In the genomic region with DNA sequence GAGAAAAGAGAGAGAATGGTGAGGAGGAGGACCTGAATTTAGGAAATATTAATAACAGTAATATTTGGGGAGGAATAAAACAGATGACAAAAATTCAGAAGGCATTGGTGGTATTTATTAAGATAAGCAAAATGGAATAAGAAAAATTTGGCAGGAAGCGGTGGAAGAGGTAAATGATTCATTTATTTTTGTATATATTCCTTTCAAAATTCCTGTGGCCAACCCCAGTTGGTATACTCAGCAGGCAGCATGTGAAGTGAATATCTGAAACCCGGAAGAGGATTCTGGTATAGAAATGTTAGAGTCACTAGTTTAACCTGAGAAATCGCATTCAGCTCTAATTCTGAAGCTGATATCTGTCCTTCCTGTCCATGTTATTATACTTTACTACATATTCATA, we compare ENCODE assay signal across 17 cellular contexts.
A peak's percentile ranks its signal among the peaks of the same experiment; 100 is the strongest.
DNase-seq lines count a peak whose midpoint lies in the region; ATAC-seq and TF ChIP-seq lines count a peak whose summit lies in the region.
"Had no signal": no experiment of that assay in that cellular context is flagged by ENCODE, and none has a peak within 500 bp of the region (broad histone marks: within the 10 kb centered on the region; RNA-seq: fewer than 3 reads in every experiment).

No MANE protein-coding gene starts in this region.

- no peaks in the 10 kb centered on the region for H3K27me3 Mint-ChIP-seq in MCF 10A (ENCODE audit: insufficient read depth, unreplicated experiment)
- H3K27me3 Mint-ChIP-seq: CD4-positive, alpha-beta T cell had no signal

- DNase-seq in GM03348 (ENCODE audit: low spot score) (peak; percentile 4), MG63 (peak; percentile 5), choroid plexus epithelial cell (ENCODE audit: low read depth) (peak; percentile 71), MCF 10A (ENCODE audit: unreplicated experiment) (no peak), mesenchymal stem cell (no peak), 8988T (no peak)
- DNase-seq: ACHN; BE2C; CD4-positive, alpha-beta T cell; DMS79; GDM1; NCI-H1417 treated with DMSO at 0.1 percent for 48 hours; NCI-H1930; NCI-H446; NK-92 treated with Interleukin-12 subunit alpha and Interleukin-12 subunit beta, amount 100 ng/mL, for 24 hours; SHP77 treated with DMSO at 0.1 percent for 48 hours had no signal

- no peak overlapping the region for H3K9ac ChIP-seq in mesenchymal stem cell (ENCODE audit: low read length)

- no TSS peak for BruUV-seq in MCF 10A (replicated peaks; lab: Mats Ljungman, UMichigan)

- no peak overlapping the region for H4K91ac ChIP-seq in mesenchymal stem cell (ENCODE audit: low read length)

- no peak overlapping the region for H3K27ac ChIP-seq in mesenchymal stem cell (ENCODE audit: low read length, poor library complexity, severe bottlenecking)

- H2BK120ac ChIP-seq in mesenchymal stem cell (ENCODE audit: low read depth, low read length), result no peak overlapping the region

- H3K9me3 ChIP-seq in MG63, result no peaks in the 10 kb centered on the region; the same call in 1 of the 2 replicates
- peaks cover 17% of the 10 kb centered on the region for H3K9me3 ChIP-seq in mesenchymal stem cell (ENCODE audit: control insufficient read depth, low read length)
- H3K9me3 ChIP-seq: BE2C had no signal

- H4K8ac ChIP-seq in mesenchymal stem cell (ENCODE audit: low read length), result no peak overlapping the region

- no peaks in the 10 kb centered on the region for H3K9me3 Mint-ChIP-seq in MCF 10A (ENCODE audit: unreplicated experiment)

- no peak overlapping the region for H3K4me3 Mint-ChIP-seq in MCF 10A (ENCODE audit: unreplicated experiment)
- H3K4me3 Mint-ChIP-seq: CD4-positive, alpha-beta T cell had no signal

- H3K4me2 ChIP-seq in mesenchymal stem cell (ENCODE audit: low read length, poor library complexity, severe bottlenecking), result no peak overlapping the region

- no peak overlapping the region for H2BK12ac ChIP-seq in mesenchymal stem cell (ENCODE audit: low read length in 2 of 2)

- POLR2A ChIA-PET in MCF 10A (lab: Yijun Ruan, JAX), result interaction anchor here (0.6 kb wide), 1 partner anchor 108 kb away, joined by 3 read pairs; no protein-coding TSS in a partner anchor

- no peaks in the 10 kb centered on the region for H3K4me1 Mint-ChIP-seq in MCF 10A (ENCODE audit: insufficient read depth, unreplicated experiment)

- H3K4me3 ChIP-seq in MG63, result no peak overlapping the region
- no peak overlapping the region for H3K4me3 ChIP-seq in choroid plexus epithelial cell (ENCODE audit: low read depth, low read length)
- no peak overlapping the region for H3K4me3 ChIP-seq in mesenchymal stem cell (ENCODE audit: insufficient read depth in 1 of 2, low read depth in 1 of 2, low read length in 2 of 2)

- H3K18ac ChIP-seq in mesenchymal stem cell (ENCODE audit: low read depth in 1 of 2, low read length in 2 of 2), result no peak overlapping the region

- TF ChIP-seq CTCF in choroid plexus epithelial cell (conservative IDR thresholded peaks at IDR 0.05; ENCODE audit: low read depth, low read length) (no peak), MCF 10A (IDR thresholded peaks at IDR 0.05; ENCODE audit: unreplicated experiment) (no peak)

- no peaks in the 10 kb centered on the region for H3K79me1 ChIP-seq in mesenchymal stem cell (replicated peaks; ENCODE audit: low read length, poor library complexity, severe bottlenecking)

- H3K27ac Mint-ChIP-seq in MCF 10A (ENCODE audit: low read depth, unreplicated experiment), result no peak overlapping the region
- H3K27ac Mint-ChIP-seq: CD4-positive, alpha-beta T cell had no signal

- H3K4me1 ChIP-seq in mesenchymal stem cell (ENCODE audit: control insufficient read depth, insufficient read depth, low read depth, low read length), result no peaks in the 10 kb centered on the region
- H3K4me1 ChIP-seq: BE2C had no signal

- H3K4ac ChIP-seq in mesenchymal stem cell (ENCODE audit: low read depth in 1 of 2, low read length in 2 of 2), result no peak overlapping the region

- no peak overlapping the region for H2AK5ac ChIP-seq in mesenchymal stem cell (ENCODE audit: low read length, severe bottlenecking)

- no peak for ATAC-seq in SK-N-SH treated with all-trans-retinoic acid at 6 μM for 48 hours

- H3K36me3 ChIP-seq in MG63 (no peaks in the 10 kb centered on the region), mesenchymal stem cell (ENCODE audit: control insufficient read depth in 1 of 2, insufficient read depth in 2 of 2, low read depth in 1 of 2, low read length in 2 of 2) (no peaks in the 10 kb centered on the region)
- H3K36me3 ChIP-seq: BE2C had no signal

- no peak overlapping the region for H2BK5ac ChIP-seq in mesenchymal stem cell (ENCODE audit: low read depth, low read length, poor library complexity, severe bottlenecking)

- CTCF ChIA-PET in MCF 10A (lab: Yijun Ruan, JAX), result no interaction called here

- no peak overlapping the region for H3K14ac ChIP-seq in mesenchymal stem cell (ENCODE audit: low read length in 2 of 2)

- H3K27me3 ChIP-seq in MG63, result no peaks in the 10 kb centered on the region
- H3K27me3 ChIP-seq in mesenchymal stem cell (ENCODE audit: control insufficient read depth in 1 of 2, insufficient read depth in 1 of 2, low read length in 2 of 2), result no peaks in the 10 kb centered on the region
- H3K27me3 ChIP-seq: BE2C had no signal

- H3K23ac ChIP-seq in mesenchymal stem cell (ENCODE audit: low read length in 2 of 2), result no peak overlapping the region

- no peaks in the 10 kb centered on the region for H3K36me3 Mint-ChIP-seq in MCF 10A (ENCODE audit: insufficient read depth, unreplicated experiment)

- intact Hi-C loops in MCF 10A (cut with micrococcal nuclease), result no loop called here

- no peak overlapping the region for H2BK15ac ChIP-seq in mesenchymal stem cell (ENCODE audit: low read depth, poor library complexity, severe bottlenecking)

- 90% methylated on average over 1 of the region's 3 CpGs for WGBS in mesenchymal stem cell

- H2AFZ ChIP-seq in mesenchymal stem cell (ENCODE audit: low read depth, low read length), result no peak overlapping the region

TF ChIP-seq in SK-N-SH treated with all-trans-retinoic acid at 6 μM for 48 hours, 23 proteins besides CTCF, POLR2A, EP300 and RAD21:
- TF ChIP-seq PPARA (CRISPR knock-in tag; IDR thresholded peaks at IDR 0.05; ENCODE audit: borderline replicate concordance), result no peak
- no peak for TF ChIP-seq ZNF70 (CRISPR knock-in tag; IDR thresholded peaks at IDR 0.05)
- TF ChIP-seq, protein P1, sequence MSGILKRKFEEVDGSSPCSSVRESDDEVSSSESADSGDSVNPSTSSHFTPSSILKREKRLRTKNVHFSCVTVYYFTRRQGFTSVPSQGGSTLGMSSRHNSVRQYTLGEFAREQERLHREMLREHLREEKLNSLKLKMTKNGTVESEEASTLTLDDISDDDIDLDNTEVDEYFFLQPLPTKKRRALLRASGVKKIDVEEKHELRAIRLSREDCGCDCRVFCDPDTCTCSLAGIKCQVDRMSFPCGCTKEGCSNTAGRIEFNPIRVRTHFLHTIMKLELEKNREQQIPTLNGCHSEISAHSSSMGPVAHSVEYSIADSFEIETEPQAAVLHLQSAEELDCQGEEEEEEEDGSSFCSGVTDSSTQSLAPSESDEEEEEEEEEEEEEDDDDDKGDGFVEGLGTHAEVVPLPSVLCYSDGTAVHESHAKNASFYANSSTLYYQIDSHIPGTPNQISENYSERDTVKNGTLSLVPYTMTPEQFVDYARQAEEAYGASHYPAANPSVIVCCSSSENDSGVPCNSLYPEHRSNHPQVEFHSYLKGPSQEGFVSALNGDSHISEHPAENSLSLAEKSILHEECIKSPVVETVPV (CRISPR knock-in tag; IDR thresholded peaks at IDR 0.05), result no peak
- TF ChIP-seq, protein P2, sequence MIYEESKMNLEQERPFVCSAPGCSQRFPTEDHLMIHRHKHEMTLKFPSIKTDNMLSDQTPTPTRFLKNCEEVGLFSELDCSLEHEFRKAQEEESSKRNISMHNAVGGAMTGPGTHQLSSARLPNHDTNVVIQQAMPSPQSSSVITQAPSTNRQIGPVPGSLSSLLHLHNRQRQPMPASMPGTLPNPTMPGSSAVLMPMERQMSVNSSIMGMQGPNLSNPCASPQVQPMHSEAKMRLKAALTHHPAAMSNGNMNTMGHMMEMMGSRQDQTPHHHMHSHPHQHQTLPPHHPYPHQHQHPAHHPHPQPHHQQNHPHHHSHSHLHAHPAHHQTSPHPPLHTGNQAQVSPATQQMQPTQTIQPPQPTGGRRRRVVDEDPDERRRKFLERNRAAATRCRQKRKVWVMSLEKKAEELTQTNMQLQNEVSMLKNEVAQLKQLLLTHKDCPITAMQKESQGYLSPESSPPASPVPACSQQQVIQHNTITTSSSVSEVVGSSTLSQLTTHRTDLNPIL (CRISPR knock-in tag; IDR thresholded peaks at IDR 0.05; ENCODE audit: low read depth), result no peak
- TF ChIP-seq CSDC2 (CRISPR knock-in tag; IDR thresholded peaks at IDR 0.05), result no peak
- no peak for TF ChIP-seq ARNTL (CRISPR knock-in tag; IDR thresholded peaks at IDR 0.05; ENCODE audit: borderline replicate concordance, low read depth)
- no peak for TF ChIP-seq ZC3H10 (CRISPR knock-in tag; IDR thresholded peaks at IDR 0.05)
- TF ChIP-seq GLIS3 (CRISPR knock-in tag; IDR thresholded peaks at IDR 0.05), result no peak
- no peak for TF ChIP-seq ISL1 (CRISPR knock-in tag; IDR thresholded peaks at IDR 0.05)

Comparison
In these comparisons a context has a peak if more than half of its experiments do, and no peak if none do; other contexts are left out.
1. DNase-seq: peak in GM03348 (single experiment), MG63 (single experiment) and choroid plexus epithelial cell (single experiment); none in MCF 10A (single experiment), mesenchymal stem cell (single experiment) and 8988T (single experiment).